In genomic region chr7:155377071-155377836, GRCh38 we compare ENCODE assay signal across 15 cellular contexts.
DNase-seq lines count a peak whose midpoint lies in the region; ATAC-seq and TF ChIP-seq lines count a peak whose summit lies in the region.
"Had no signal": no experiment of that assay in that cellular context is flagged by ENCODE, and none has a peak within 500 bp of the region (broad histone marks: within the 10 kb centered on the region; RNA-seq: fewer than 3 reads in every experiment).

No MANE protein-coding gene starts in this region.

- TF ChIP-seq POLR2A in IMR-90 (IDR thresholded peaks at IDR 0.05; ENCODE audit: low read depth, low read length) (no peak), ovary (IDR thresholded peaks at IDR 0.05) (no peak)

- TF ChIP-seq RAD21 in IMR-90 (IDR thresholded peaks at IDR 0.05; ENCODE audit: low read length), result no peak

- no peaks in the 10 kb centered on the region for H3K9me3 Mint-ChIP-seq in endothelial cell (ENCODE audit: unreplicated experiment)
- H3K9me3 Mint-ChIP-seq: activated T-helper 2 cell treated with anti-CD3 and anti-CD28 coated beads, Interferon-gamma antibody, Interleukin-2, Interleukin-4, amounts not matched to agents 10 μg/mL and 5 μg/mL and 100 μg/mL, durations not matched to agents 14 hours and 24 hours and 36 hours had no signal

- no peak overlapping the region for H3K9ac ChIP-seq in IMR-90 (ENCODE audit: low read depth, low read length)

- no peaks in the 10 kb centered on the region for H3K36me3 Mint-ChIP-seq in endothelial cell (ENCODE audit: low read depth, unreplicated experiment)

- H3K4me2 ChIP-seq in IMR-90 (ENCODE audit: low read depth, low read length), result 0 out of 2 replicates have a peak overlapping the region, but pooled peaks have one; percentile 36

- no peak overlapping the region for H2BK5ac ChIP-seq in IMR-90 (ENCODE audit: low read depth, low read length, poor library complexity, severe bottlenecking)

- peaks cover 53% of the 10 kb centered on the region for H3K4me1 Mint-ChIP-seq in endothelial cell (ENCODE audit: unreplicated experiment)

- H3K27me3 ChIP-seq in ACC112 (ENCODE audit: insufficient read depth, low read length) (peaks cover 100% of the 10 kb centered on the region), IMR-90 (ENCODE audit: control insufficient read depth, insufficient read depth, low read length) (peaks cover 87% of the 10 kb centered on the region), ovary (peaks cover 3% of the 10 kb centered on the region)

- no peak overlapping the region for H2AK5ac ChIP-seq in IMR-90 (ENCODE audit: low read depth, low read length)

- H4K91ac ChIP-seq in IMR-90 (ENCODE audit: insufficient read depth, low read depth, low read length), result no peak overlapping the region

- 0% methylated on average over 3 of the region's 13 CpGs; no CpG with 5 or more reads in 1 of the 2 experiments for WGBS in IMR-90 (ENCODE audit: extremely low coverage in 2 of 2, insufficient read length in 1 of 2), 2 experiments
- 7 to 9% (median 9%) methylated on average over 13 of the region's 13 CpGs for WGBS in ovary, 3 donors

- DNase-seq in IMR-90 (no peak), endothelial cell (ENCODE audit: low spot score) (peak; percentile 49), ovary (no peak), GDM1 (lab: John Stamatoyannopoulos, UW) (no peak), NCI-H510A treated with DMSO at 0.1 percent for 48 hours (lab: John Stamatoyannopoulos, UW) (no peak)
- no peak for DNase-seq in central memory CD4-positive, alpha-beta T cell
- no peak for DNase-seq in stimulated activated CD4-positive, alpha-beta T cell treated with anti-CD3 and anti-CD28 coated beads, Interleukin-4, amount 100 ng/mL, for 4 hours
- DNase-seq: BE2C, brain microvascular endothelial cell, NCI-H187 treated with DMSO at 0.1 percent for 48 hours had no signal

- H3K4me1 ChIP-seq in ACC112 (ENCODE audit: control insufficient read depth, insufficient read depth, low read length, unreplicated experiment) (no peaks in the 10 kb centered on the region), IMR-90 (ENCODE audit: control insufficient read depth, insufficient read depth, low read length) (peaks cover 2% of the 10 kb centered on the region; the same call in 1 of the 2 replicates), ovary (ENCODE audit: insufficient read depth) (peaks cover 12% of the 10 kb centered on the region)
- H3K4me1 ChIP-seq: BE2C had no signal

- H3K27ac Mint-ChIP-seq in endothelial cell (ENCODE audit: unreplicated experiment), result no peak overlapping the region
- H3K27ac Mint-ChIP-seq: activated CD4-positive, alpha-beta T cell treated with anti-CD3 and anti-CD28 coated beads for 36 hours; activated T-helper 2 cell treated with anti-CD3 and anti-CD28 coated beads, Interferon-gamma antibody, Interleukin-2, Interleukin-4, amounts not matched to agents 10 μg/mL and 5 μg/mL and 100 μg/mL, durations not matched to agents 14 hours and 24 hours and 36 hours had no signal

- no peak overlapping the region for H2BK120ac ChIP-seq in IMR-90 (ENCODE audit: low read depth, low read length)

- H4K5ac ChIP-seq in IMR-90 (ENCODE audit: low read depth, low read length), result no peak overlapping the region

- H3K9me1 ChIP-seq in IMR-90 (ENCODE audit: insufficient read depth, low read length), result no peaks in the 10 kb centered on the region

- no peak overlapping the region for H3K14ac ChIP-seq in IMR-90 (replicated peaks; ENCODE audit: low read depth, low read length)

- TF ChIP-seq EP300 in ovary (IDR thresholded peaks at IDR 0.05), result no peak

- no peak for ATAC-seq in IMR-90 (ENCODE audit: low read depth)
- ATAC-seq: activated CD4-positive, alpha-beta T cell treated with anti-CD3 and anti-CD28 coated beads for 36 hours had no signal

- no peak overlapping the region for H2AK9ac ChIP-seq in IMR-90 (replicated peaks; ENCODE audit: low read depth, low read length, poor library complexity)

- H4K8ac ChIP-seq in IMR-90 (ENCODE audit: low read depth in 2 of 2, low read length in 2 of 2), result no peak overlapping the region

- H3K36me3 ChIP-seq in ACC112 (ENCODE audit: insufficient read depth, low read length) (no peaks in the 10 kb centered on the region), IMR-90 (ENCODE audit: control insufficient read depth, insufficient read depth, low read length) (no peaks in the 10 kb centered on the region), ovary (no peaks in the 10 kb centered on the region)
- H3K36me3 ChIP-seq: BE2C, brain microvascular endothelial cell, vagina had no signal

- no peak overlapping the region for H3K56ac ChIP-seq in IMR-90 (ENCODE audit: extremely low read depth, insufficient read depth, low read length)

- H3K23ac ChIP-seq in IMR-90 (ENCODE audit: low read depth, low read length), result no peak overlapping the region

- H3K79me2 ChIP-seq in ACC112 (ENCODE audit: control insufficient read depth, insufficient read depth, low read length, unreplicated experiment), result no peaks in the 10 kb centered on the region

- no peak for TF ChIP-seq CTCF in IMR-90 (conservative IDR thresholded peaks at IDR 0.05; ENCODE audit: low read depth, low read length)
- no peak for TF ChIP-seq CTCF in endothelial cell (IDR thresholded peaks at IDR 0.05; ENCODE audit: unreplicated experiment)
- no peak for TF ChIP-seq CTCF in ovary (IDR thresholded peaks at IDR 0.05)

- peaks cover 35% of the 10 kb centered on the region for H3K27me3 Mint-ChIP-seq in endothelial cell (ENCODE audit: unreplicated experiment)

- POLR2A ChIA-PET in IMR-90 (lab: Charles Lee; ENCODE audit: unreplicated experiment), result no interaction called here

- H3K18ac ChIP-seq in IMR-90 (ENCODE audit: low read depth, low read length), result no peak overlapping the region

- no TSS peak for BruUV-seq in IMR-90 (replicated peaks; lab: Mats Ljungman, UMichigan)

- H3K27ac ChIP-seq in ACC112 (ENCODE audit: low read depth, low read length) (no peak overlapping the region), IMR-90 (ENCODE audit: insufficient read depth, low read length) (no peak overlapping the region), ovary (no peak overlapping the region)
- H3K27ac ChIP-seq: brain microvascular endothelial cell, epithelial cell of prostate, vagina had no signal

- in situ Hi-C loops in IMR-90 (cut with MboI; ENCODE audit: low sequenced_read_pairs), result loop anchor here (25.0 kb wide), 1 partner anchor 385 kb away; no protein-coding TSS in a partner anchor

- H3K4me3 Mint-ChIP-seq in endothelial cell (ENCODE audit: unreplicated experiment), result peak overlapping the region; percentile 82
- H3K4me3 Mint-ChIP-seq: activated CD4-positive, alpha-beta T cell treated with anti-CD3 and anti-CD28 coated beads for 36 hours had no signal

- H2BK15ac ChIP-seq in IMR-90 (ENCODE audit: low read depth, low read length), result no peak overlapping the region

- H4K20me1 ChIP-seq in IMR-90 (ENCODE audit: insufficient read depth, low read length), result no peaks in the 10 kb centered on the region

- H3K79me1 ChIP-seq in IMR-90 (ENCODE audit: low read depth in 1 of 2, low read length in 2 of 2), result no peaks in the 10 kb centered on the region

- intact Hi-C loops in IMR-90 (cut with micrococcal nuclease), result loop anchor here (10.0 kb wide), 2 partner anchors 78 to 372 kb away; partner anchors contain the start of genes EN2 and PAXIP1
- intact Hi-C loops in ovary (cut with DNase I), result no loop called here

- H3K4ac ChIP-seq in IMR-90 (ENCODE audit: low read depth, low read length), result no peak overlapping the region

- H2BK20ac ChIP-seq in IMR-90 (ENCODE audit: low read depth, low read length), result no peak overlapping the region

- dilution Hi-C loops in IMR-90 (cut with HindIII; ENCODE audit: low sequenced_read_pairs, unreplicated experiment), result no loop called here

- peak overlapping the region; percentile 61 for H3K4me3 ChIP-seq in ACC112 (ENCODE audit: low read depth, low read length)
- H3K4me3 ChIP-seq in IMR-90 (ENCODE audit: insufficient read depth, low read depth, low read length), result no peak overlapping the region
- peak overlapping the region; percentile 24 for H3K4me3 ChIP-seq in ovary

- CTCF ChIA-PET in IMR-90 (lab: Yijun Ruan, JAX), result interaction anchor here (1.1 kb wide), 1 partner anchor 151 kb away, joined by 3 read pairs; no protein-coding TSS in a partner anchor

- no peak overlapping the region for H2AFZ ChIP-seq in ACC112 (ENCODE audit: low read length, unreplicated experiment)
- H2AFZ ChIP-seq in IMR-90 (replicated peaks; ENCODE audit: low read length, poor library complexity), result no peak overlapping the region

- H3K9me3 ChIP-seq in IMR-90 (ENCODE audit: control insufficient read depth, insufficient read depth, low read length), result peaks cover 8% of the 10 kb centered on the region; the same call in 1 of the 2 replicates
- H3K9me3 ChIP-seq in ovary, result no peaks in the 10 kb centered on the region
- H3K9me3 ChIP-seq: BE2C, vagina had no signal

TF ChIP-seq in IMR-90, 13 proteins besides CTCF, POLR2A, EP300 and RAD21:
- no peak for TF ChIP-seq SMC3 (IDR thresholded peaks at IDR 0.05; ENCODE audit: low read depth, low read length)
